ENCODE assay signal across 8 cellular contexts in the genomic region with DNA sequence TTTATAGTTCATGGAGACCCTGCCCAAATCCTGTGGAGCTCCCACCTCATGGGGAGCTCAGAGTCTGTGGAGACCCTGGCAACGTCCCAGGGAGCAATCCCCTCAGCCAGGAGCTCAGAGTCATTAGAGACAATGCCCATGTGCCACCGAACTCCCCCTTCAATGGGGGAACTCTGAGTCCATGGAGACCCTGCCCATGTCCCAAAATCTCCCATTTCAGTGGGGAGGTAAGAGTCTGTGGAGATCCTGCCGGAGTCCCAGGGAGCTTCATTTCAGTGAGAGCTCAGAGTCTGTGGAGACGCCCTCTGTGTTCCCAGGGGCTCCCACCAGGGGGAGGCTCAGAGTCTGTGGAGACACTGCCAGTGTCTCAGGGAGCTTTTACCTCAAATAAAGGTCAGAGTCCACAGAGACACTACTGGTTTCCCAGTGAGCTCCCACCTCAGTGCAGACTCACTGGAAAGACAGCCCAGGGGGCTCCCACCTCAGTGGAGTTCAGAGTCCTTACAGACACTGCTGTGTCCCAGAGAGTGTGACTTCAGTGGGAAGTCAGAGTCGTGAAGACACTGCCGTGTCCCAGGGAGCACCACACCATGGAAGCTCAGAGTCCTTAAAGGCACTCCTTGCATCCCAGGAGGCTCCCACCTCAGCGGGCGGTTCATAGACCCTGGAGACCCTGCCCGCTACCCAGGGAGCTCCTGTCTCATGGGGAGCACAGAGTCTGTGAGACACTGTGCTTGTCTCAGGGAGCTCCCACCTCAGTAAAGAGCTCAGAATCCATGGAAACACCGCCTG. TPM values are rescaled to one million over a fixed set of nuclear protein-coding genes. Genes with fewer than 3 reads are reported as not detected.
DNase-seq lines count a peak whose midpoint lies in the region; ATAC-seq, FAIRE-seq and TF ChIP-seq lines count a peak whose summit lies in the region.

No MANE protein-coding gene starts in this region.

- H3F3A ChIP-seq in neural progenitor cell (ENCODE audit: low read depth), result no peaks in the 10 kb centered on the region

- no peak overlapping the region for H3K9ac ChIP-seq in neural progenitor cell

- DNase-seq in BE2C (peak; percentile 64), HTR-8/SVneo (ENCODE audit: insufficient read length, low spot score) (peak; percentile 26), WTC11 (ENCODE audit: low spot score) (peak; percentile 55), neural progenitor cell (ENCODE audit: low spot score) (peak; percentile 55), NCI-H1048 (lab: John Stamatoyannopoulos, UW) (no peak)
- DNase-seq in effector CD4-positive, alpha-beta T cell, result peak; percentile 60

- no peak overlapping the region for H2AFZ ChIP-seq in neural progenitor cell (replicated peaks)

- no peak for FAIRE-seq in HTR-8/SVneo (lab: Jason Lieb, UNC)

- peak; percentile 64 for ATAC-seq in WTC11
- ATAC-seq in GM18519 (IDR thresholded peaks at IDR 0.05; ENCODE audit: low FRiP score, unreplicated experiment), result no peak
- no peak for ATAC-seq in HG03571 (IDR thresholded peaks at IDR 0.05; ENCODE audit: unreplicated experiment)

- H3K4me1 ChIP-seq in BE2C (peaks cover 4% of the 10 kb centered on the region; the same call in 1 of the 2 replicates), neural progenitor cell (no peaks in the 10 kb centered on the region)

- H3K4me2 ChIP-seq in neural progenitor cell, result no peak overlapping the region

- TF ChIP-seq CTCF in BE2C (IDR thresholded peaks at IDR 0.05; ENCODE audit: low read depth, low read length) (peak; percentile 58), WTC11 (IDR thresholded peaks at IDR 0.05) (0 out of 2 replicates have a peak, but pooled peaks have one; percentile 28), neural progenitor cell (IDR thresholded peaks at IDR 0.05) (peak; percentile 51)

- H3K4me1 Mint-ChIP-seq in WTC11 (no peaks in the 10 kb centered on the region), neural progenitor cell (peaks cover 3% of the 10 kb centered on the region)

- H3K9me3 Mint-ChIP-seq in WTC11, result no peaks in the 10 kb centered on the region
- no peaks in the 10 kb centered on the region for H3K9me3 Mint-ChIP-seq in neural progenitor cell

- H3K36me3 ChIP-seq in BE2C (0 out of 2 replicates have a peak, but pooled peaks cover 3% of the 10 kb centered on the region), neural progenitor cell (no peaks in the 10 kb centered on the region)

- no peaks in the 10 kb centered on the region for H3K36me3 Mint-ChIP-seq in WTC11
- H3K36me3 Mint-ChIP-seq in neural progenitor cell, result no peaks in the 10 kb centered on the region

- H3K9me3 ChIP-seq in BE2C (no peaks in the 10 kb centered on the region), neural progenitor cell (ENCODE audit: low read depth) (no peaks in the 10 kb centered on the region)

- H3K27me3 ChIP-seq in BE2C, result no peaks in the 10 kb centered on the region
- H3K27me3 ChIP-seq in neural progenitor cell, result no peaks in the 10 kb centered on the region

- no peaks in the 10 kb centered on the region; the same call in 1 of the 2 replicates for H3K27me3 Mint-ChIP-seq in WTC11 (ENCODE audit: low read depth)
- H3K27me3 Mint-ChIP-seq in neural progenitor cell (ENCODE audit: insufficient read depth, low read depth), result peaks cover 2% of the 10 kb centered on the region

- CTCF ChIA-PET in WTC11 (lab: Charles Lee), result interaction anchor here (0.6 to 3.3 kb wide), 43 partner anchors 9 to 305 kb away, joined by 3 to 139 read pairs (median 4); a partner anchor contains a TSS

- H4K20me1 ChIP-seq in neural progenitor cell (ENCODE audit: low read depth), result no peaks in the 10 kb centered on the region

- H3K4me3 Mint-ChIP-seq in WTC11 (no peak overlapping the region), neural progenitor cell (no peak overlapping the region)

- no peaks in the 10 kb centered on the region for H3K79me2 ChIP-seq in neural progenitor cell (ENCODE audit: low read depth)

- no peak overlapping the region for H3K27ac Mint-ChIP-seq in WTC11
- H3K27ac Mint-ChIP-seq in neural progenitor cell, result no peak overlapping the region

- H3K4me3 ChIP-seq in BE2C (ENCODE audit: low read depth, low read length) (no peak overlapping the region), neural progenitor cell (no peak overlapping the region)

- POLR2A ChIA-PET in WTC11 (lab: Charles Lee), result interaction anchor here (0.8 to 1.5 kb wide), 4 partner anchors 8 to 11 kb away, joined by 3 to 4 read pairs (median 3); no protein-coding TSS in a partner anchor

- no peak overlapping the region for H3K27ac ChIP-seq in neural progenitor cell

TF ChIP-seq in WTC11, 78 proteins besides CTCF, POLR2A, EP300 and RAD21 (continues in another document):
- TF ChIP-seq HMGA2 (CRISPR knock-in tag; IDR thresholded peaks at IDR 0.05) (no peak), CREM (CRISPR knock-in tag; IDR thresholded peaks at IDR 0.05) (no peak), FOXP1 (CRISPR knock-in tag; IDR thresholded peaks at IDR 0.05; ENCODE audit: borderline replicate concordance) (no peak), ZNF232 (CRISPR knock-in tag; IDR thresholded peaks at IDR 0.05) (no peak), ETV6 (CRISPR knock-in tag; IDR thresholded peaks at IDR 0.05) (no peak), IRF2 (CRISPR knock-in tag; IDR thresholded peaks at IDR 0.05; ENCODE audit: borderline replicate concordance, low read depth) (no peak)
- TF ChIP-seq, protein P1, sequence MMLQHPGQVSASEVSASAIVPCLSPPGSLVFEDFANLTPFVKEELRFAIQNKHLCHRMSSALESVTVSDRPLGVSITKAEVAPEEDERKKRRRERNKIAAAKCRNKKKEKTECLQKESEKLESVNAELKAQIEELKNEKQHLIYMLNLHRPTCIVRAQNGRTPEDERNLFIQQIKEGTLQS (CRISPR knock-in tag; conservative IDR thresholded peaks at IDR 0.05), result no peak
- TF ChIP-seq, protein P2, sequence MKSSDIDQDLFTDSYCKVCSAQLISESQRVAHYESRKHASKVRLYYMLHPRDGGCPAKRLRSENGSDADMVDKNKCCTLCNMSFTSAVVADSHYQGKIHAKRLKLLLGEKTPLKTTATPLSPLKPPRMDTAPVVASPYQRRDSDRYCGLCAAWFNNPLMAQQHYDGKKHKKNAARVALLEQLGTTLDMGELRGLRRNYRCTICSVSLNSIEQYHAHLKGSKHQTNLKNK (CRISPR knock-in tag; IDR thresholded peaks at IDR 0.05), result no peak
- TF ChIP-seq, protein P3, sequence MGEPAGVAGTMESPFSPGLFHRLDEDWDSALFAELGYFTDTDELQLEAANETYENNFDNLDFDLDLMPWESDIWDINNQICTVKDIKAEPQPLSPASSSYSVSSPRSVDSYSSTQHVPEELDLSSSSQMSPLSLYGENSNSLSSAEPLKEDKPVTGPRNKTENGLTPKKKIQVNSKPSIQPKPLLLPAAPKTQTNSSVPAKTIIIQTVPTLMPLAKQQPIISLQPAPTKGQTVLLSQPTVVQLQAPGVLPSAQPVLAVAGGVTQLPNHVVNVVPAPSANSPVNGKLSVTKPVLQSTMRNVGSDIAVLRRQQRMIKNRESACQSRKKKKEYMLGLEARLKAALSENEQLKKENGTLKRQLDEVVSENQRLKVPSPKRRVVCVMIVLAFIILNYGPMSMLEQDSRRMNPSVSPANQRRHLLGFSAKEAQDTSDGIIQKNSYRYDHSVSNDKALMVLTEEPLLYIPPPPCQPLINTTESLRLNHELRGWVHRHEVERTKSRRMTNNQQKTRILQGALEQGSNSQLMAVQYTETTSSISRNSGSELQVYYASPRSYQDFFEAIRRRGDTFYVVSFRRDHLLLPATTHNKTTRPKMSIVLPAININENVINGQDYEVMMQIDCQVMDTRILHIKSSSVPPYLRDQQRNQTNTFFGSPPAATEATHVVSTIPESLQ (CRISPR knock-in tag; IDR thresholded peaks at IDR 0.05), result no peak
- TF ChIP-seq, protein P4, sequence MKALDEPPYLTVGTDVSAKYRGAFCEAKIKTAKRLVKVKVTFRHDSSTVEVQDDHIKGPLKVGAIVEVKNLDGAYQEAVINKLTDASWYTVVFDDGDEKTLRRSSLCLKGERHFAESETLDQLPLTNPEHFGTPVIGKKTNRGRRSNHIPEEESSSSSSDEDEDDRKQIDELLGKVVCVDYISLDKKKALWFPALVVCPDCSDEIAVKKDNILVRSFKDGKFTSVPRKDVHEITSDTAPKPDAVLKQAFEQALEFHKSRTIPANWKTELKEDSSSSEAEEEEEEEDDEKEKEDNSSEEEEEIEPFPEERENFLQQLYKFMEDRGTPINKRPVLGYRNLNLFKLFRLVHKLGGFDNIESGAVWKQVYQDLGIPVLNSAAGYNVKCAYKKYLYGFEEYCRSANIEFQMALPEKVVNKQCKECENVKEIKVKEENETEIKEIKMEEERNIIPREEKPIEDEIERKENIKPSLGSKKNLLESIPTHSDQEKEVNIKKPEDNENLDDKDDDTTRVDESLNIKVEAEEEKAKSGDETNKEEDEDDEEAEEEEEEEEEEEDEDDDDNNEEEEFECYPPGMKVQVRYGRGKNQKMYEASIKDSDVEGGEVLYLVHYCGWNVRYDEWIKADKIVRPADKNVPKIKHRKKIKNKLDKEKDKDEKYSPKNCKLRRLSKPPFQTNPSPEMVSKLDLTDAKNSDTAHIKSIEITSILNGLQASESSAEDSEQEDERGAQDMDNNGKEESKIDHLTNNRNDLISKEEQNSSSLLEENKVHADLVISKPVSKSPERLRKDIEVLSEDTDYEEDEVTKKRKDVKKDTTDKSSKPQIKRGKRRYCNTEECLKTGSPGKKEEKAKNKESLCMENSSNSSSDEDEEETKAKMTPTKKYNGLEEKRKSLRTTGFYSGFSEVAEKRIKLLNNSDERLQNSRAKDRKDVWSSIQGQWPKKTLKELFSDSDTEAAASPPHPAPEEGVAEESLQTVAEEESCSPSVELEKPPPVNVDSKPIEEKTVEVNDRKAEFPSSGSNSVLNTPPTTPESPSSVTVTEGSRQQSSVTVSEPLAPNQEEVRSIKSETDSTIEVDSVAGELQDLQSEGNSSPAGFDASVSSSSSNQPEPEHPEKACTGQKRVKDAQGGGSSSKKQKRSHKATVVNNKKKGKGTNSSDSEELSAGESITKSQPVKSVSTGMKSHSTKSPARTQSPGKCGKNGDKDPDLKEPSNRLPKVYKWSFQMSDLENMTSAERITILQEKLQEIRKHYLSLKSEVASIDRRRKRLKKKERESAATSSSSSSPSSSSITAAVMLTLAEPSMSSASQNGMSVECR (CRISPR knock-in tag; IDR thresholded peaks at IDR 0.05; ENCODE audit: borderline replicate concordance), result no peak

RNA-seq across cellular contexts. Expression of a gene that starts 5.0 kb away (rescaled TPM):
- polyA plus RNA-seq in BE2C (2012; ENCODE audit: insufficient read depth, insufficient read length, low read depth), result not detected
- total RNA-seq in WTC11 (2021) (0.41 to 0.48 TPM (median 0.46 TPM) in 3 replicates), neural progenitor cell (ENCODE audit: low replicate concordance) (0.03 TPM in 1 of 2 replicates, not detected in the other)

RNA-seq across cellular contexts. Expression of a gene that starts 26.2 kb away (rescaled TPM):
- 42.7 TPM for polyA plus RNA-seq in BE2C (2012; ENCODE audit: insufficient read depth, insufficient read length, low read depth)
- 30.7 to 32.7 TPM (median 32.0 TPM) in 3 replicates for total RNA-seq in WTC11 (2021)
- total RNA-seq in neural progenitor cell (ENCODE audit: low replicate concordance), result 21.8 and 37.5 TPM in 2 replicates
